Comparison of ENCODE assay signal across 12 cellular contexts in the genomic region with DNA sequence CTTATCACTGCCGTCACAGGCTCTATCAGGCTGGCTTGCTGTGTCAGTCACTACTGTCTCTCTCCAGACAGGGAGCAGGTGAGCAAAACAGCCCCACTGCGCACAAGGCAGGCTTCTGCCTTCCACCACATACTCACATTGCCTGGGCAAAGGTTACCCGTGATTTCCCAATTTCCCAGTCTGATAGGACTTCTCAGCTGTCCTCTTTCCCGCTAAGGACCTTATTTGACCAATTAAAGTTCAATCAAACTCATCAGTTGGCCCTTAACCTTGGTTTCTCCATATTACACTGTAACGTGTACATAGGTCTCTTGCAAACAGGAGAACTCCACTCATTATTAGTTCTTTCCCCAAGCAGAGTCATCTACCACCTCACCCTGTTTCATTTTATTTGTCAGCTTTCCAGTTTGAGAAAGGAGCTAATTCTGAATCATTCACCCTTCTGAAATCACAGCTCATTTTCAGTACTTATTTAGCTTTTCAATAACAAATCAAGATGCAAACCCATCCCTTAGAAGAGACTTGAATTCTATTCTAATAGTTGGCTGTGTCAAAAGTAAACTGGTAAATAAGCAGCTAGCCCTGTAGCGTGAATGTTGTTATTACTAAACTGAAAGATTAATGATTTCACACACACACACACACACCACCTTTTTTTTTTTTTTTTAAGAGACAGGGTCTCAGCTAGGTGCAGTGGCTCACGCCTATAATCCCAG.
"Had no signal": no experiment of that assay in that cellular context is flagged by ENCODE, and none has a peak within 500 bp of the region (broad histone marks: within the 10 kb centered on the region; RNA-seq: fewer than 3 reads in every experiment).

No MANE protein-coding gene starts in this region.

- H3K27me3 ChIP-seq: ascending aorta, hepatocyte, thyroid gland had no signal

- H3K4me2 ChIP-seq: hepatocyte had no signal

- H3K9me3 ChIP-seq: ascending aorta, thyroid gland had no signal

- H3K27me3 Mint-ChIP-seq: stimulated activated memory B cell treated with anti-CD40 and anti-IgM and Interleukin-4, amounts not matched to agents 10 μg/mL and 1 μg/mL and 100 μg/mL, for 72 hours had no signal

- H3K9me3 Mint-ChIP-seq: stimulated activated memory B cell treated with anti-CD40 and anti-IgM and Interleukin-4, amounts not matched to agents 10 μg/mL and 1 μg/mL and 100 μg/mL, for 72 hours had no signal

- DNase-seq: activated CD4-positive, alpha-beta T cell treated with anti-CD3 and anti-CD28 coated beads for 4 hours; activated CD8-positive, alpha-beta T cell treated with anti-CD3 and anti-CD28 coated beads, Interleukin-2, amount 10 ng/mL, durations not matched to agents 7 days and 5 days; activated effector memory CD4-positive, alpha-beta T cell treated with Interleukin-2 at 50 U/mL for 16 hours; dermis blood vessel endothelial cell; erythroblast; islet precursor cell; mammary epithelial cell; SW 1271; thyroid gland had no signal

- H3K27ac Mint-ChIP-seq: activated CD8-positive, alpha-beta T cell treated with anti-CD3 and anti-CD28 coated beads, Interleukin-2, amount 10 ng/mL, durations not matched to agents 7 days and 5 days; stimulated activated memory B cell treated with anti-CD40 and anti-IgM and Interleukin-4, amounts not matched to agents 10 μg/mL and 1 μg/mL and 100 μg/mL, for 72 hours had no signal

- H3K4me3 ChIP-seq: ascending aorta, hepatocyte, thyroid gland had no signal

- H3K27ac ChIP-seq: ascending aorta, hepatocyte had no signal

- H3K4me3 Mint-ChIP-seq: activated CD8-positive, alpha-beta T cell treated with anti-CD3 and anti-CD28 coated beads, Interleukin-2, amount 10 ng/mL, durations not matched to agents 7 days and 5 days; stimulated activated memory B cell treated with anti-CD40 and anti-IgM and Interleukin-4, amounts not matched to agents 10 μg/mL and 1 μg/mL and 100 μg/mL, for 72 hours had no signal

- H3K4me1 Mint-ChIP-seq: stimulated activated memory B cell treated with anti-CD40 and anti-IgM and Interleukin-4, amounts not matched to agents 10 μg/mL and 1 μg/mL and 100 μg/mL, for 72 hours had no signal

- H3K79me2 ChIP-seq: hepatocyte had no signal

- H2AFZ ChIP-seq: hepatocyte had no signal
